Comparison of ENCODE assay signal across 13 cellular contexts in genomic region chr5:147160923-147161663, GRCh38.
"Had no signal": no experiment of that assay in that cellular context is flagged by ENCODE, and none has a peak within 500 bp of the region (broad histone marks: within the 10 kb centered on the region; RNA-seq: fewer than 3 reads in every experiment).

No MANE protein-coding gene starts in this region.

- H3K27ac Mint-ChIP-seq: activated CD8-positive, alpha-beta T cell treated with anti-CD3 and anti-CD28 coated beads, Interleukin-2, amount 10 ng/mL, durations not matched to agents 7 days and 5 days; activated naive CD4-positive, alpha-beta T cell treated with anti-CD3 and anti-CD28 coated beads for 36 hours; natural killer cell; stimulated activated naive CD8-positive, alpha-beta T cell treated with anti-CD3 and anti-CD28 coated beads, Interleukin-15, amount 100 ng/mL, for 72 hours; T-helper 1 cell treated with Interleukin-12 subunit alpha and Interleukin-12 subunit beta and Interleukin-4 antibody, amounts not matched to agents 30 μg/mL and 1 μg/mL, for 36 hours; WTC11 had no signal

- ATAC-seq: activated CD8-positive, alpha-beta T cell treated with anti-CD3 and anti-CD28 coated beads, Interleukin-2, amount 10 ng/mL, durations not matched to agents 7 days and 5 days; body of pancreas; esophagus mucosa; natural killer cell; stimulated activated naive CD8-positive, alpha-beta T cell treated with anti-CD3 and anti-CD28 coated beads, Interleukin-15, amount 100 ng/mL, for 72 hours; WTC11 had no signal

- H3K4me1 ChIP-seq: body of pancreas had no signal

- DNase-seq: activated CD4-positive, alpha-beta T cell treated with anti-CD3 and anti-CD28 coated beads for 48 hours; activated CD8-positive, alpha-beta memory T cell treated with anti-CD3 and anti-CD28 coated beads, Interleukin-2, amount 50 U/mL, for 48 hours; activated CD8-positive, alpha-beta T cell treated with anti-CD3 and anti-CD28 coated beads, Interleukin-2, amount 10 ng/mL, durations not matched to agents 7 days and 5 days; activated naive CD4-positive, alpha-beta T cell treated with anti-CD3 and anti-CD28 coated beads for 36 hours; body of pancreas; cerebellar nuclear complex; heart right ventricle; natural killer cell; stimulated activated CD4-positive, alpha-beta T cell treated with anti-CD3 and anti-CD28 coated beads, Interleukin-4, amount 100 ng/mL, for 24 hours; stimulated activated naive CD8-positive, alpha-beta T cell treated with anti-CD3 and anti-CD28 coated beads, Interleukin-15, amount 100 ng/mL, for 72 hours had no signal

- H3K27me3 ChIP-seq: body of pancreas, heart right ventricle had no signal

- H3K27ac ChIP-seq: body of pancreas, heart right ventricle had no signal

- H3K4me1 Mint-ChIP-seq: natural killer cell; stimulated activated naive CD8-positive, alpha-beta T cell treated with anti-CD3 and anti-CD28 coated beads, Interleukin-15, amount 100 ng/mL, for 72 hours had no signal

- H3K9me3 Mint-ChIP-seq: activated naive CD4-positive, alpha-beta T cell treated with anti-CD3 and anti-CD28 coated beads for 36 hours; natural killer cell; stimulated activated naive CD8-positive, alpha-beta T cell treated with anti-CD3 and anti-CD28 coated beads, Interleukin-15, amount 100 ng/mL, for 72 hours; T-helper 1 cell treated with Interleukin-12 subunit alpha and Interleukin-12 subunit beta and Interleukin-4 antibody, amounts not matched to agents 30 μg/mL and 1 μg/mL, for 36 hours had no signal

- H3K4me3 ChIP-seq: body of pancreas, heart right ventricle had no signal

- H3K36me3 Mint-ChIP-seq: natural killer cell had no signal

- H3K4me3 Mint-ChIP-seq: activated CD8-positive, alpha-beta T cell treated with anti-CD3 and anti-CD28 coated beads, Interleukin-2, amount 10 ng/mL, durations not matched to agents 7 days and 5 days; activated naive CD4-positive, alpha-beta T cell treated with anti-CD3 and anti-CD28 coated beads for 36 hours; natural killer cell; stimulated activated naive CD8-positive, alpha-beta T cell treated with anti-CD3 and anti-CD28 coated beads, Interleukin-15, amount 100 ng/mL, for 72 hours; T-helper 1 cell treated with Interleukin-12 subunit alpha and Interleukin-12 subunit beta and Interleukin-4 antibody, amounts not matched to agents 30 μg/mL and 1 μg/mL, for 36 hours; WTC11 had no signal

- H3K9me3 ChIP-seq: body of pancreas had no signal

- H3K36me3 ChIP-seq: heart right ventricle had no signal
